Comparison of ENCODE assay signal across 9 cellular contexts in genomic region chr13:71864981-71865857, GRCh38. TPM values are rescaled to one million over a fixed set of nuclear protein-coding genes. Genes with fewer than 3 reads are reported as not detected.
DNase-seq lines count a peak whose midpoint lies in the region; ATAC-seq, FAIRE-seq and TF ChIP-seq lines count a peak whose summit lies in the region.
"Had no signal": no experiment of that assay in that cellular context is flagged by ENCODE, and none has a peak within 500 bp of the region (broad histone marks: within the 10 kb centered on the region; RNA-seq: fewer than 3 reads in every experiment).

No MANE protein-coding gene starts in this region.

- DNase-seq in GM19239 (ENCODE audit: insufficient read length, low spot score) = peak; percentile 3
- DNase-seq in NCI-H748 (lab: John Stamatoyannopoulos, UW; ENCODE audit: unreplicated experiment) = peak; percentile 79
- no peak for DNase-seq in coronary artery (ENCODE audit: low spot score)
- peak in 1 of 2 donors; percentile 83 for DNase-seq in lower leg skin (ENCODE audit: low spot score in 2 of 2)
- no peak for DNase-seq in tibial artery

- H3K9me3 ChIP-seq in tibial artery = no peaks in the 10 kb centered on the region

- TF ChIP-seq CTCF in coronary artery (IDR thresholded peaks at IDR 0.05) (no peak), lower leg skin (IDR thresholded peaks at IDR 0.05) (no peak), tibial artery (IDR thresholded peaks at IDR 0.05) (no peak)

- FAIRE-seq in GM19239 (lab: Jason Lieb, UNC) = no peak

- H3K4me1 ChIP-seq in tibial artery = peaks cover 0 to 29% (median 27%) of the 10 kb centered on the region in 4 donors

- H3K27me3 ChIP-seq in tibial artery = peaks cover 0 to 40% of the 10 kb centered on the region in 2 donors

- ATAC-seq in HG02763 (IDR thresholded peaks at IDR 0.05; ENCODE audit: unreplicated experiment) (no peak), HG02571 (IDR thresholded peaks at IDR 0.05; ENCODE audit: unreplicated experiment) (no peak), HG02678 (IDR thresholded peaks at IDR 0.05; ENCODE audit: unreplicated experiment) (no peak)

- H3K4me3 ChIP-seq in coronary artery = peak overlapping the region; percentile 74
- peak overlapping the region; percentile 35 for H3K4me3 ChIP-seq in lower leg skin (ENCODE audit: low read depth, poor library complexity, severe bottlenecking)
- peak overlapping the region; percentile 40 to 52 for H3K4me3 ChIP-seq in tibial artery

- TF ChIP-seq POLR2A in lower leg skin (IDR thresholded peaks at IDR 0.05) = no peak

- 1% methylated on average over 44 to 59 of the region's 86 CpGs for WGBS in lower leg skin, 2 donors

- H3K27ac ChIP-seq in coronary artery (no peak overlapping the region), tibial artery (no peak overlapping the region)

- H3K36me3 ChIP-seq in tibial artery = no peaks in the 10 kb centered on the region

- intact Hi-C loops in lower leg skin (cut with DNase I; ENCODE audit: low total_unique reads) (no loop called here), tibial artery (cut with DNase I; ENCODE audit: low total_unique reads) (no loop called here)

RNA-seq across cellular contexts. Expression of gene DACH1, which starts 1.8 kb away (rescaled TPM):
- 1 to 10 TPM in 3 of 4 donors, under 1 TPM in 1; 0.38 to 5.8 (median 2.5) TPM for total RNA-seq in lower leg skin
- total RNA-seq: RPMI7951 had no signal

Comparison
In these comparisons a context has a peak if more than half of its experiments do, and no peak if none do; other contexts are left out.
1. DNase-seq: peak in GM19239 (single experiment) and NCI-H748 (single experiment); none in coronary artery (single experiment) and tibial artery (0 of 2).
2. Peak in every context shown above with its lines, with median percentiles within 50 percentile points of each other: H3K4me3 ChIP-seq.